ENCODE assay signal across 11 cellular contexts in genomic region chr12:74283646-74284045, GRCh38.
"Had no signal": no experiment of that assay in that cellular context is flagged by ENCODE, and none has a peak within 500 bp of the region (broad histone marks: within the 10 kb centered on the region; RNA-seq: fewer than 3 reads in every experiment).

No MANE protein-coding gene starts in this region.

- H3K4me3 Mint-ChIP-seq: GM23338, H9, HFFc6 had no signal

- H2AFZ ChIP-seq: GM23248, GM23338 had no signal

- H3K9ac ChIP-seq: GM23248 had no signal

- H3K9me3 Mint-ChIP-seq: GM23338 had no signal

- DNase-seq: GM23248, GOT3, H7, H9, HCEC 1CT, HFFc6 had no signal

- H3K9me3 ChIP-seq: HAP-1 had no signal

- H3K4me2 ChIP-seq: GM23338 had no signal

- H3K27ac Mint-ChIP-seq: GM23338, H9, HFFc6 had no signal

- H3K4me1 ChIP-seq: HAP-1 had no signal

- H3K4me3 ChIP-seq: GM23248, GM23338, HAP-1 had no signal

- H3K36me3 ChIP-seq: HAP-1 had no signal

- FAIRE-seq: H1, H54 had no signal

- ATAC-seq: GM23338, HCT116 had no signal

- H3K27ac ChIP-seq: GM23248 had no signal
